Comparison of ENCODE assay signal across 1 cellular context in genomic region chr12:53049582-53050318, GRCh38.
A peak's percentile ranks its signal among the peaks of the same experiment; 100 is the strongest.
TF ChIP-seq lines count a peak whose summit lies in the region.

TSS of gene TNS2 (plus strand) at chr12:53050065. CDS start at chr12:53050186, 121 bp downstream.

TF ChIP-seq in HepG2, 621 proteins besides CTCF, POLR2A, EP300 and RAD21 (continued from another document and continues in another):
- TF ChIP-seq, protein P1, sequence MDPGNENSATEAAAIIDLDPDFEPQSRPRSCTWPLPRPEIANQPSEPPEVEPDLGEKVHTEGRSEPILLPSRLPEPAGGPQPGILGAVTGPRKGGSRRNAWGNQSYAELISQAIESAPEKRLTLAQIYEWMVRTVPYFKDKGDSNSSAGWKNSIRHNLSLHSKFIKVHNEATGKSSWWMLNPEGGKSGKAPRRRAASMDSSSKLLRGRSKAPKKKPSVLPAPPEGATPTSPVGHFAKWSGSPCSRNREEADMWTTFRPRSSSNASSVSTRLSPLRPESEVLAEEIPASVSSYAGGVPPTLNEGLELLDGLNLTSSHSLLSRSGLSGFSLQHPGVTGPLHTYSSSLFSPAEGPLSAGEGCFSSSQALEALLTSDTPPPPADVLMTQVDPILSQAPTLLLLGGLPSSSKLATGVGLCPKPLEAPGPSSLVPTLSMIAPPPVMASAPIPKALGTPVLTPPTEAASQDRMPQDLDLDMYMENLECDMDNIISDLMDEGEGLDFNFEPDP (CRISPR knock-in tag; conservative IDR thresholded peaks at IDR 0.05), result no peak
- TF ChIP-seq CC2D1A (CRISPR knock-in tag; IDR thresholded peaks at IDR 0.05), result no peak
- no peak for TF ChIP-seq NBN (conservative IDR thresholded peaks at IDR 0.05)
- TF ChIP-seq ZNF780A (CRISPR knock-in tag; IDR thresholded peaks at IDR 0.05), result no peak
- TF ChIP-seq SOX5 (CRISPR knock-in tag; IDR thresholded peaks at IDR 0.05; ENCODE audit: borderline replicate concordance), result 0 out of 2 replicates have a peak, but pooled peaks have one; percentile 12
- no peak for TF ChIP-seq JUND (CRISPR knock-in tag; IDR thresholded peaks at IDR 0.05)
- TF ChIP-seq MBNL3 (CRISPR knock-in tag; conservative IDR thresholded peaks at IDR 0.05), result no peak
- TF ChIP-seq ZNF180 (CRISPR knock-in tag; IDR thresholded peaks at IDR 0.05; ENCODE audit: borderline replicate concordance, low read depth), result no peak
- TF ChIP-seq, protein P2, sequence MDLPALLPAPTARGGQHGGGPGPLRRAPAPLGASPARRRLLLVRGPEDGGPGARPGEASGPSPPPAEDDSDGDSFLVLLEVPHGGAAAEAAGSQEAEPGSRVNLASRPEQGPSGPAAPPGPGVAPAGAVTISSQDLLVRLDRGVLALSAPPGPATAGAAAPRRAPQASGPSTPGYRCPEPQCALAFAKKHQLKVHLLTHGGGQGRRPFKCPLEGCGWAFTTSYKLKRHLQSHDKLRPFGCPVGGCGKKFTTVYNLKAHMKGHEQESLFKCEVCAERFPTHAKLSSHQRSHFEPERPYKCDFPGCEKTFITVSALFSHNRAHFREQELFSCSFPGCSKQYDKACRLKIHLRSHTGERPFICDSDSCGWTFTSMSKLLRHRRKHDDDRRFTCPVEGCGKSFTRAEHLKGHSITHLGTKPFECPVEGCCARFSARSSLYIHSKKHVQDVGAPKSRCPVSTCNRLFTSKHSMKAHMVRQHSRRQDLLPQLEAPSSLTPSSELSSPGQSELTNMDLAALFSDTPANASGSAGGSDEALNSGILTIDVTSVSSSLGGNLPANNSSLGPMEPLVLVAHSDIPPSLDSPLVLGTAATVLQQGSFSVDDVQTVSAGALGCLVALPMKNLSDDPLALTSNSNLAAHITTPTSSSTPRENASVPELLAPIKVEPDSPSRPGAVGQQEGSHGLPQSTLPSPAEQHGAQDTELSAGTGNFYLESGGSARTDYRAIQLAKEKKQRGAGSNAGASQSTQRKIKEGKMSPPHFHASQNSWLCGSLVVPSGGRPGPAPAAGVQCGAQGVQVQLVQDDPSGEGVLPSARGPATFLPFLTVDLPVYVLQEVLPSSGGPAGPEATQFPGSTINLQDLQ (CRISPR knock-in tag; IDR thresholded peaks at IDR 0.05), result no peak; the same call in 1 of the 2 replicates
- TF ChIP-seq BRCA1 (CRISPR knock-in tag; IDR thresholded peaks at IDR 0.05), result no peak
- no peak for TF ChIP-seq ZNF354B (CRISPR knock-in tag; IDR thresholded peaks at IDR 0.05)
- TF ChIP-seq CBX2 (IDR thresholded peaks at IDR 0.05; ENCODE audit: low read depth, low read length), result no peak
- no peak for TF ChIP-seq CBX2 (CRISPR knock-in tag; IDR thresholded peaks at IDR 0.05; ENCODE audit: low read depth)
- no peak for TF ChIP-seq ZFP1 (CRISPR knock-in tag; IDR thresholded peaks at IDR 0.05)
- no peak for TF ChIP-seq ZNF513 (CRISPR knock-in tag; conservative IDR thresholded peaks at IDR 0.05)
- no peak for TF ChIP-seq ZFYVE20 (CRISPR knock-in tag; IDR thresholded peaks at IDR 0.05; ENCODE audit: borderline replicate concordance, low read depth)
- no peak for TF ChIP-seq ZFP62 (CRISPR knock-in tag; IDR thresholded peaks at IDR 0.05)
- TF ChIP-seq, protein P3, sequence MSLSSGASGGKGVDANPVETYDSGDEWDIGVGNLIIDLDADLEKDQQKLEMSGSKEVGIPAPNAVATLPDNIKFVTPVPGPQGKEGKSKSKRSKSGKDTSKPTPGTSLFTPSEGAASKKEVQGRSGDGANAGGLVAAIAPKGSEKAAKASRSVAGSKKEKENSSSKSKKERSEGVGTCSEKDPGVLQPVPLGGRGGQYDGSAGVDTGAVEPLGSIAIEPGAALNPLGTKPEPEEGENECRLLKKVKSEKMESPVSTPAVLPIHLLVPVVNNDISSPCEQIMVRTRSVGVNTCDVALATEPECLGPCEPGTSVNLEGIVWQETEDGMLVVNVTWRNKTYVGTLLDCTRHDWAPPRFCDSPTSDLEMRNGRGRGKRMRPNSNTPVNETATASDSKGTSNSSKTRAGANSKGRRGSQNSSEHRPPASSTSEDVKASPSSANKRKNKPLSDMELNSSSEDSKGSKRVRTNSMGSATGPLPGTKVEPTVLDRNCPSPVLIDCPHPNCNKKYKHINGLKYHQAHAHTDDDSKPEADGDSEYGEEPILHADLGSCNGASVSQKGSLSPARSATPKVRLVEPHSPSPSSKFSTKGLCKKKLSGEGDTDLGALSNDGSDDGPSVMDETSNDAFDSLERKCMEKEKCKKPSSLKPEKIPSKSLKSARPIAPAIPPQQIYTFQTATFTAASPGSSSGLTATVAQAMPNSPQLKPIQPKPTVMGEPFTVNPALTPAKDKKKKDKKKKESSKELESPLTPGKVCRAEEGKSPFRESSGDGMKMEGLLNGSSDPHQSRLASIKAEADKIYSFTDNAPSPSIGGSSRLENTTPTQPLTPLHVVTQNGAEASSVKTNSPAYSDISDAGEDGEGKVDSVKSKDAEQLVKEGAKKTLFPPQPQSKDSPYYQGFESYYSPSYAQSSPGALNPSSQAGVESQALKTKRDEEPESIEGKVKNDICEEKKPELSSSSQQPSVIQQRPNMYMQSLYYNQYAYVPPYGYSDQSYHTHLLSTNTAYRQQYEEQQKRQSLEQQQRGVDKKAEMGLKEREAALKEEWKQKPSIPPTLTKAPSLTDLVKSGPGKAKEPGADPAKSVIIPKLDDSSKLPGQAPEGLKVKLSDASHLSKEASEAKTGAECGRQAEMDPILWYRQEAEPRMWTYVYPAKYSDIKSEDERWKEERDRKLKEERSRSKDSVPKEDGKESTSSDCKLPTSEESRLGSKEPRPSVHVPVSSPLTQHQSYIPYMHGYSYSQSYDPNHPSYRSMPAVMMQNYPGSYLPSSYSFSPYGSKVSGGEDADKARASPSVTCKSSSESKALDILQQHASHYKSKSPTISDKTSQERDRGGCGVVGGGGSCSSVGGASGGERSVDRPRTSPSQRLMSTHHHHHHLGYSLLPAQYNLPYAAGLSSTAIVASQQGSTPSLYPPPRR (CRISPR knock-in tag; IDR thresholded peaks at IDR 0.05; ENCODE audit: borderline replicate concordance), result 0 out of 2 replicates have a peak, but pooled peaks have one; percentile 41
- TF ChIP-seq ZNF296 (CRISPR knock-in tag; conservative IDR thresholded peaks at IDR 0.05), result no peak
- no peak for TF ChIP-seq SNRNP70 (IDR thresholded peaks at IDR 0.05; ENCODE audit: low read depth, low read length)
- TF ChIP-seq, protein P4, sequence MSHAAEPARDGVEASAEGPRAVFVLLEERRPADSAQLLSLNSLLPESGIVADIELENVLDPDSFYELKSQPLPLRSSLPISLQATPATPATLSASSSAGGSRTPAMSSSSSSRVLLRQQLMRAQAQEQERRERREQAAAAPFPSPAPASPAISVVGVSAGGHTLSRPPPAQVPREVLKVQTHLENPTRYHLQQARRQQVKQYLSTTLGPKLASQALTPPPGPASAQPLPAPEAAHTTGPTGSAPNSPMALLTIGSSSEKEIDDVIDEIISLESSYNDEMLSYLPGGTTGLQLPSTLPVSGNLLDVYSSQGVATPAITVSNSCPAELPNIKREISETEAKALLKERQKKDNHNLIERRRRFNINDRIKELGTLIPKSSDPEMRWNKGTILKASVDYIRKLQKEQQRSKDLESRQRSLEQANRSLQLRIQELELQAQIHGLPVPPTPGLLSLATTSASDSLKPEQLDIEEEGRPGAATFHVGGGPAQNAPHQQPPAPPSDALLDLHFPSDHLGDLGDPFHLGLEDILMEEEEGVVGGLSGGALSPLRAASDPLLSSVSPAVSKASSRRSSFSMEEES (CRISPR knock-in tag; IDR thresholded peaks at IDR 0.05), result peak; percentile 11
- TF ChIP-seq ZNF143 (CRISPR knock-in tag; IDR thresholded peaks at IDR 0.05), result no peak
- no peak for TF ChIP-seq ARID3A (IDR thresholded peaks at IDR 0.05; ENCODE audit: low read depth, low read length)
- TF ChIP-seq, protein P5, sequence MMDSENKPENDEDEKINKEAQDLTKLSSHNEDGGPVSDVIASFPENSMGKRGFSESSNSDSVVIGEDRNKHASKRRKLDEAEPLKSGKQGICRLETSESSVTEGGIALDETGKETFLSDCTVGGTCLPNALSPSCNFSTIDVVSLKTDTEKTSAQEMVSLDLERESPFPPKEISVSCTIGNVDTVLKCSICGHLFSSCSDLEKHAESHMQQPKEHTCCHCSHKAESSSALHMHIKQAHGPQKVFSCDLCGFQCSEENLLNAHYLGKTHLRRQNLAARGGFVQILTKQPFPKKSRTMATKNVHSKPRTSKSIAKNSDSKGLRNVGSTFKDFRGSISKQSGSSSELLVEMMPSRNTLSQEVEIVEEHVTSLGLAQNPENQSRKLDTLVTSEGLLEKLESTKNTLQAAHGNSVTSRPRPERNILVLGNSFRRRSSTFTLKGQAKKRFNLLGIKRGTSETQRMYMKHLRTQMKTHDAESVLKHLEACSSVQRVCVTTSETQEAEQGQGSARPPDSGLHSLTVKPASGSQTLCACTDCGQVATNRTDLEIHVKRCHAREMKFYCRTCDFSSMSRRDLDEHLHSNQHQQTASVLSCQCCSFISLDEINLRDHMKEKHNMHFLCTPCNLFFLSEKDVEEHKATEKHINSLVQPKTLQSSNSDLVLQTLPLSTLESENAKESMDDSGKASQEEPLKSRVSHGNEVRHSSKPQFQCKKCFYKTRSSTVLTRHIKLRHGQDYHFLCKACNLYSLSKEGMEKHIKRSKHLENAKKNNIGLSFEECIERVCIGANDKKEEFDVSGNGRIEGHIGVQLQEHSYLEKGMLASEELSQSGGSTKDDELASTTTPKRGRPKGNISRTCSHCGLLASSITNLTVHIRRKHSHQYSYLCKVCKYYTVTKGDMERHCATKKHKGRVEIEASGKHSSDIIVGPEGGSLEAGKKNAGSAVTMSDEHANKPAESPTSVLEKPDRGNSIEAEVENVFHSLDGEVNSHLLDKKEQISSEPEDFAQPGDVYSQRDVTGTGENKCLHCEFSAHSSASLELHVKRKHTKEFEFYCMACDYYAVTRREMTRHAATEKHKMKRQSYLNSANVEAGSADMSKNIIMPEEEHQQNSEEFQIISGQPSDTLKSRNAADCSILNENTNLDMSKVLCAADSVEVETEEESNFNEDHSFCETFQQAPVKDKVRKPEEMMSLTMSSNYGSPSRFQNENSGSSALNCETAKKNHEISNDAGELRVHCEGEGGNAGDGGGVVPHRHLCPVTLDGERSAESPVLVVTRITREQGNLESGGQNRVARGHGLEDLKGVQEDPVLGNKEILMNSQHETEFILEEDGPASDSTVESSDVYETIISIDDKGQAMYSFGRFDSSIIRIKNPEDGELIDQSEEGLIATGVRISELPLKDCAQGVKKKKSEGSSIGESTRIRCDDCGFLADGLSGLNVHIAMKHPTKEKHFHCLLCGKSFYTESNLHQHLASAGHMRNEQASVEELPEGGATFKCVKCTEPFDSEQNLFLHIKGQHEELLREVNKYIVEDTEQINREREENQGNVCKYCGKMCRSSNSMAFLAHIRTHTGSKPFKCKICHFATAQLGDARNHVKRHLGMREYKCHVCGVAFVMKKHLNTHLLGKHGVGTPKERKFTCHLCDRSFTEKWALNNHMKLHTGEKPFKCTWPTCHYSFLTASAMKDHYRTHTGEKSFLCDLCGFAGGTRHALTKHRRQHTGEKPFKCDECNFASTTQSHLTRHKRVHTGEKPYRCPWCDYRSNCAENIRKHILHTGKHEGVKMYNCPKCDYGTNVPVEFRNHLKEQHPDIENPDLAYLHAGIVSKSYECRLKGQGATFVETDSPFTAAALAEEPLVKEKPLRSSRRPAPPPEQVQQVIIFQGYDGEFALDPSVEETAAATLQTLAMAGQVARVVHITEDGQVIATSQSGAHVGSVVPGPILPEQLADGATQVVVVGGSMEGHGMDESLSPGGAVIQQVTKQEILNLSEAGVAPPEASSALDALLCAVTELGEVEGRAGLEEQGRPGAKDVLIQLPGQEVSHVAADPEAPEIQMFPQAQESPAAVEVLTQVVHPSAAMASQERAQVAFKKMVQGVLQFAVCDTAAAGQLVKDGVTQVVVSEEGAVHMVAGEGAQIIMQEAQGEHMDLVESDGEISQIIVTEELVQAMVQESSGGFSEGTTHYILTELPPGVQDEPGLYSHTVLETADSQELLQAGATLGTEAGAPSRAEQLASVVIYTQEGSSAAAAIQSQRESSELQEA (CRISPR knock-in tag; IDR thresholded peaks at IDR 0.05; ENCODE audit: not compliant biosample characterization), result no peak
- TF ChIP-seq WIZ (CRISPR knock-in tag; IDR thresholded peaks at IDR 0.05), result no peak
- TF ChIP-seq ZNF382 (CRISPR knock-in tag; IDR thresholded peaks at IDR 0.05; ENCODE audit: borderline replicate concordance), result no peak
- no peak for TF ChIP-seq ZNF839 (CRISPR knock-in tag; IDR thresholded peaks at IDR 0.05; ENCODE audit: borderline replicate concordance)
- no peak for TF ChIP-seq SATB2 (CRISPR knock-in tag; IDR thresholded peaks at IDR 0.05)
- TF ChIP-seq, protein P6, sequence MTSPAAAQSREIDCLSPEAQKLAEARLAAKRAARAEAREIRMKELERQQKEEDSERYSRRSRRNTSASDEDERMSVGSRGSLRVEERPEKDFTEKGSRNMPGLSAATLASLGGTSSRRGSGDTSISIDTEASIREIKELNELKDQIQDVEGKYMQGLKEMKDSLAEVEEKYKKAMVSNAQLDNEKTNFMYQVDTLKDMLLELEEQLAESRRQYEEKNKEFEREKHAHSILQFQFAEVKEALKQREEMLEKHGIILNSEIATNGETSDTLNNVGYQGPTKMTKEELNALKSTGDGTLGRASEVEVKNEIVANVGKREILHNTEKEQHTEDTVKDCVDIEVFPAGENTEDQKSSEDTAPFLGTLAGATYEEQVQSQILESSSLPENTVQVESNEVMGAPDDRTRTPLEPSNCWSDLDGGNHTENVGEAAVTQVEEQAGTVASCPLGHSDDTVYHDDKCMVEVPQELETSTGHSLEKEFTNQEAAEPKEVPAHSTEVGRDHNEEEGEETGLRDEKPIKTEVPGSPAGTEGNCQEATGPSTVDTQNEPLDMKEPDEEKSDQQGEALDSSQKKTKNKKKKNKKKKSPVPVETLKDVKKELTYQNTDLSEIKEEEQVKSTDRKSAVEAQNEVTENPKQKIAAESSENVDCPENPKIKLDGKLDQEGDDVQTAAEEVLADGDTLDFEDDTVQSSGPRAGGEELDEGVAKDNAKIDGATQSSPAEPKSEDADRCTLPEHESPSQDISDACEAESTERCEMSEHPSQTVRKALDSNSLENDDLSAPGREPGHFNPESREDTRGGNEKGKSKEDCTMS (CRISPR knock-in tag; conservative IDR thresholded peaks at IDR 0.05), result no peak
- TF ChIP-seq SMARCC2 (IDR thresholded peaks at IDR 0.05), result no peak
- no peak for TF ChIP-seq PAX8 (CRISPR knock-in tag; IDR thresholded peaks at IDR 0.05; ENCODE audit: borderline replicate concordance)
- peak; percentile 61; the same call in 1 of the 2 replicates for TF ChIP-seq ZNF234 (CRISPR knock-in tag; conservative IDR thresholded peaks at IDR 0.05)
